27 cellular contexts compared by ENCODE assay signal in genomic region chr2:77831878-77832277, GRCh38.
"Had no signal": no experiment of that assay in that cellular context is flagged by ENCODE, and none has a peak within 500 bp of the region (broad histone marks: within the 10 kb centered on the region; RNA-seq: fewer than 3 reads in every experiment).

No MANE protein-coding gene starts in this region.

- H3K27ac Mint-ChIP-seq: activated B cell treated with CpG ODN at 0.5 μM for 24 hours; activated CD4-positive, alpha-beta T cell treated with anti-CD3 and anti-CD28 coated beads, Interleukin-2, amount 10 ng/mL, durations not matched to agents 24 days and 14 days; activated CD8-positive, alpha-beta memory T cell treated with anti-CD3 and anti-CD28 coated beads, Interleukin-2, amount 10 ng/mL, durations not matched to agents 7 days and 5 days; activated naive CD4-positive, alpha-beta T cell treated with anti-CD3 and anti-CD28 coated beads, Interleukin-2, amount 50 U/mL, for 72 hours; activated naive CD8-positive, alpha-beta T cell treated with anti-CD3 and anti-CD28 coated beads, Interleukin-2, amount 50 U/mL, for 24 hours; activated T-cell treated with anti-CD3 and anti-CD28 coated beads, Interleukin-2, amount 50 U/mL, for 24 hours; T-cell had no signal

- H3K27me3 Mint-ChIP-seq: activated B cell treated with CpG ODN at 0.5 μM for 24 hours; activated CD4-positive, alpha-beta T cell treated with anti-CD3 and anti-CD28 coated beads, Interleukin-2, amount 10 ng/mL, durations not matched to agents 24 days and 14 days; activated CD8-positive, alpha-beta memory T cell treated with anti-CD3 and anti-CD28 coated beads, Interleukin-2, amount 10 ng/mL, durations not matched to agents 7 days and 5 days; activated naive CD8-positive, alpha-beta T cell treated with anti-CD3 and anti-CD28 coated beads, Interleukin-2, amount 50 U/mL, for 24 hours; activated T-cell treated with anti-CD3 and anti-CD28 coated beads, Interleukin-2, amount 50 U/mL, for 24 hours; T-cell had no signal

- H3K4me3 ChIP-seq: ascending aorta, body of pancreas had no signal

- H3K27ac ChIP-seq: ascending aorta, body of pancreas, KMS-11 had no signal

- H3K36me3 Mint-ChIP-seq: activated CD8-positive, alpha-beta memory T cell treated with anti-CD3 and anti-CD28 coated beads, Interleukin-2, amount 10 ng/mL, durations not matched to agents 7 days and 5 days; T-cell had no signal

- H3K4me3 Mint-ChIP-seq: activated B cell treated with CpG ODN at 0.5 μM for 24 hours; activated CD4-positive, alpha-beta T cell treated with anti-CD3 and anti-CD28 coated beads, Interleukin-2, amount 10 ng/mL, durations not matched to agents 24 days and 14 days; activated CD8-positive, alpha-beta memory T cell treated with anti-CD3 and anti-CD28 coated beads, Interleukin-2, amount 10 ng/mL, durations not matched to agents 7 days and 5 days; activated naive CD8-positive, alpha-beta T cell treated with anti-CD3 and anti-CD28 coated beads, Interleukin-2, amount 50 U/mL, for 24 hours; activated T-cell treated with anti-CD3 and anti-CD28 coated beads, Interleukin-2, amount 50 U/mL, for 24 hours; T-cell had no signal

- H3K4me1 Mint-ChIP-seq: activated B cell treated with CpG ODN at 0.5 μM for 24 hours; activated CD4-positive, alpha-beta T cell treated with anti-CD3 and anti-CD28 coated beads, Interleukin-2, amount 10 ng/mL, durations not matched to agents 24 days and 14 days; activated CD8-positive, alpha-beta memory T cell treated with anti-CD3 and anti-CD28 coated beads, Interleukin-2, amount 10 ng/mL, durations not matched to agents 7 days and 5 days; activated naive CD8-positive, alpha-beta T cell treated with anti-CD3 and anti-CD28 coated beads, Interleukin-2, amount 50 U/mL, for 24 hours; T-cell had no signal

- DNase-seq: activated B cell treated with CpG ODN at 0.5 μM for 24 hours; activated CD4-positive, alpha-beta T cell treated with anti-CD3 and anti-CD28 coated beads for 1 hour; activated CD4-positive, alpha-beta T cell treated with anti-CD3 and anti-CD28 coated beads, Interleukin-2, amount 10 ng/mL, durations not matched to agents 24 days and 14 days; activated CD4-positive, alpha-beta T cell treated with anti-CD3 and anti-CD28 coated beads, Interleukin-2, amount 50 U/mL, for 48 hours; activated CD8-positive, alpha-beta memory T cell treated with anti-CD3 and anti-CD28 coated beads, Interleukin-2, amount 10 ng/mL, durations not matched to agents 7 days and 5 days; activated effector memory CD4-positive, alpha-beta T cell treated with anti-CD3 and anti-CD28 coated beads, Interleukin-2, amount 50 U/mL, for 16 hours; activated naive CD4-positive, alpha-beta T cell treated with Interleukin-2 at 50 U/mL for 16 hours; activated naive CD8-positive, alpha-beta T cell treated with anti-CD3 and anti-CD28 coated beads, Interleukin-2, amount 50 U/mL, for 24 hours; activated T-cell treated with anti-CD3 and anti-CD28 coated beads, Interleukin-2, amount 50 U/mL, for 24 hours; amniotic stem cell; body of pancreas; central memory CD4-positive, alpha-beta T cell; MM.1S; NCI-H1105; NCI-H1436; NCI-H1694 treated with DMSO at 0.1 percent for 48 hours; NCI-H2029 treated with DMSO at 0.1 percent for 48 hours; NCI-H446; NCI-H524; NCI-H748 treated with DMSO at 0.1 percent for 48 hours; SIG-M5; T-cell; T-helper 2 cell; T1000 had no signal
